ENCODE assay signal across 30 cellular contexts in genomic region chr2:219466816-219467735, GRCh38. TPM values are rescaled to one million over a fixed set of nuclear protein-coding genes. Genes with fewer than 3 reads are reported as not detected.
DNase-seq lines count a peak whose midpoint lies in the region; ATAC-seq and TF ChIP-seq lines count a peak whose summit lies in the region.
"Had no signal": no experiment of that assay in that cellular context is flagged by ENCODE, and none has a peak within 500 bp of the region (broad histone marks: within the 10 kb centered on the region; RNA-seq: fewer than 3 reads in every experiment).

No MANE protein-coding gene starts in this region.

- H3K27ac ChIP-seq in BLaER1, result no peak overlapping the region; the same call in 1 of the 2 replicates
- peak overlapping the region; percentile 94 to 99 (median 96) for H3K27ac ChIP-seq in esophagus muscularis mucosa (replicated peaks in 1 of 4)
- H3K27ac ChIP-seq in rectal smooth muscle tissue (ENCODE audit: low read depth, low read length), result peak overlapping the region; percentile 77
- H3K27ac ChIP-seq in smooth muscle cell (ENCODE audit: low read depth), result no peak overlapping the region
- H3K27ac ChIP-seq: lower lobe of right lung, testis had no signal

- no peaks in the 10 kb centered on the region for H4K20me1 ChIP-seq in BLaER1
- no peaks in the 10 kb centered on the region for H4K20me1 ChIP-seq in smooth muscle cell (ENCODE audit: low read depth)

- intact Hi-C loops in esophagus muscularis mucosa (cut with DNase I), result no loop called here

- H3K4me2 ChIP-seq in BLaER1 (0 out of 2 replicates have a peak overlapping the region, but pooled peaks have one; percentile 7), smooth muscle cell (no peak overlapping the region)

- no peaks in the 10 kb centered on the region for H3K9me3 Mint-ChIP-seq in WTC11
- no peaks in the 10 kb centered on the region for H3K9me3 Mint-ChIP-seq in activated T-cell treated with anti-CD3 and anti-CD28 coated beads, Interleukin-2, amount 50 U/mL, for 72 hours
- H3K9me3 Mint-ChIP-seq: activated CD4-positive, alpha-beta memory T cell treated with anti-CD3 and anti-CD28 coated beads for 36 hours; naive thymus-derived CD8-positive, alpha-beta T cell had no signal

- no peak for TF ChIP-seq EP300 in esophagus muscularis mucosa (IDR thresholded peaks at IDR 0.05)

- H3K9me3 ChIP-seq in BLaER1 (no peaks in the 10 kb centered on the region), esophagus muscularis mucosa (no peaks in the 10 kb centered on the region), smooth muscle cell (replicated peaks; ENCODE audit: low read depth) (no peaks in the 10 kb centered on the region)
- H3K9me3 ChIP-seq: lower lobe of right lung, testis had no signal

- no peak overlapping the region for H3K4me3 ChIP-seq in BLaER1
- no peak overlapping the region for H3K4me3 ChIP-seq in esophagus muscularis mucosa
- no peak overlapping the region for H3K4me3 ChIP-seq in rectal smooth muscle tissue (ENCODE audit: low read length)
- no peak overlapping the region for H3K4me3 ChIP-seq in smooth muscle cell
- H3K4me3 ChIP-seq: lower lobe of right lung, skin epidermis, testis had no signal

- peak overlapping the region; percentile 87 for H3K27ac Mint-ChIP-seq in WTC11
- no peak overlapping the region for H3K27ac Mint-ChIP-seq in activated T-cell treated with anti-CD3 and anti-CD28 coated beads, Interleukin-2, amount 50 U/mL, for 72 hours
- H3K27ac Mint-ChIP-seq: activated CD4-positive, alpha-beta memory T cell treated with anti-CD3 and anti-CD28 coated beads for 36 hours had no signal

- H3K27me3 ChIP-seq in BLaER1 (no peaks in the 10 kb centered on the region), esophagus muscularis mucosa (no peaks in the 10 kb centered on the region), rectal smooth muscle tissue (ENCODE audit: control insufficient read depth, insufficient read depth, low read length) (no peaks in the 10 kb centered on the region), smooth muscle cell (ENCODE audit: low read depth) (no peaks in the 10 kb centered on the region)
- H3K27me3 ChIP-seq: testis had no signal

- H2AFZ ChIP-seq in smooth muscle cell (ENCODE audit: low read depth), result no peak overlapping the region

- no peak overlapping the region for H3K4me3 Mint-ChIP-seq in WTC11
- H3K4me3 Mint-ChIP-seq in activated T-cell treated with anti-CD3 and anti-CD28 coated beads, Interleukin-2, amount 50 U/mL, for 72 hours, result no peak overlapping the region
- H3K4me3 Mint-ChIP-seq: activated CD4-positive, alpha-beta memory T cell treated with anti-CD3 and anti-CD28 coated beads for 36 hours; naive thymus-derived CD8-positive, alpha-beta T cell had no signal

- no peak for ATAC-seq in WTC11
- no peak for ATAC-seq in activated T-cell treated with anti-CD3 and anti-CD28 coated beads, Interleukin-2, amount 50 U/mL, for 72 hours (replicated peaks in 1 of 2)
- ATAC-seq: HepG2; lower lobe of right lung; naive thymus-derived CD8-positive, alpha-beta T cell had no signal

- no peak for DNase-seq in WTC11 (ENCODE audit: low spot score)
- no peak for DNase-seq in esophagus muscularis mucosa (ENCODE audit: extremely low spot score)
- DNase-seq in NCI-H1436 treated with DMSO at 0.1 percent for 48 hours (lab: John Stamatoyannopoulos, UW), result no peak
- DNase-seq in smooth muscle cell (lab: John Stamatoyannopoulos, UW; ENCODE audit: unreplicated experiment), result no peak
- DNase-seq in activated T-cell treated with anti-CD3 and anti-CD28 coated beads, Interleukin-2, amount 50 U/mL, for 72 hours, result no peak
- DNase-seq: ACHN; activated CD4-positive, alpha-beta memory T cell treated with anti-CD3 and anti-CD28 coated beads for 36 hours; activated CD4-positive, alpha-beta T cell treated with anti-CD3 and anti-CD28 coated beads for 1 hour; activated naive CD4-positive, alpha-beta T cell treated with Interleukin-2 at 50 U/mL for 16 hours; COR-L47; DMS53; H7; lower lobe of right lung; naive thymus-derived CD8-positive, alpha-beta T cell; NCI-H1417; NCI-H2029 treated with DMSO at 0.1 percent for 48 hours; NCI-H2227 treated with DMSO at 0.1 percent for 48 hours; NCI-H526 treated with DMSO at 0.1 percent for 48 hours; NK-92 treated with Interleukin-12 subunit alpha and Interleukin-12 subunit beta, amount 100 ng/mL, for 24 hours; PC-3; SHP77 treated with DMSO at 0.1 percent for 48 hours; stimulated activated naive CD4-positive, alpha-beta T cell treated with Interleukin-2 at 50 U/mL for 16 hours; testis had no signal

- peaks cover 8% of the 10 kb centered on the region; the same call in 1 of the 2 replicates for H3K36me3 Mint-ChIP-seq in WTC11
- H3K36me3 Mint-ChIP-seq in activated T-cell treated with anti-CD3 and anti-CD28 coated beads, Interleukin-2, amount 50 U/mL, for 72 hours (ENCODE audit: insufficient read depth in 2 of 2), result no peaks in the 10 kb centered on the region
- H3K36me3 Mint-ChIP-seq: activated CD4-positive, alpha-beta memory T cell treated with anti-CD3 and anti-CD28 coated beads for 36 hours had no signal

- POLR2A ChIA-PET in WTC11 (lab: Charles Lee), result interaction anchor here (1.0 kb wide), 1 partner anchor 21 kb away, joined by 3 read pairs; no protein-coding TSS in a partner anchor

- TF ChIP-seq CTCF in WTC11 (IDR thresholded peaks at IDR 0.05), result no peak
- TF ChIP-seq CTCF in esophagus muscularis mucosa (IDR thresholded peaks at IDR 0.05), result no peak
- no peak for TF ChIP-seq CTCF in smooth muscle cell (IDR thresholded peaks at IDR 0.05; ENCODE audit: borderline replicate concordance, insufficient read depth, poor library complexity, severe bottlenecking)

- H3K79me2 ChIP-seq in smooth muscle cell (ENCODE audit: low read depth), result no peaks in the 10 kb centered on the region

- H3K4me1 ChIP-seq in BLaER1 (peaks cover 52% of the 10 kb centered on the region), esophagus muscularis mucosa (peaks cover 42 to 97% (median 92%) of the 10 kb centered on the region in 4 donors), rectal smooth muscle tissue (ENCODE audit: control insufficient read depth, insufficient read depth, low read length) (peaks cover 41% of the 10 kb centered on the region), smooth muscle cell (ENCODE audit: low read depth) (no peaks in the 10 kb centered on the region)
- H3K4me1 ChIP-seq: lower lobe of right lung had no signal

- peaks cover 31% of the 10 kb centered on the region; the same call in 1 of the 2 replicates for H3K36me3 ChIP-seq in BLaER1
- peaks cover 17 to 71% (median 44%) of the 10 kb centered on the region in 4 donors for H3K36me3 ChIP-seq in esophagus muscularis mucosa
- peaks cover 4% of the 10 kb centered on the region for H3K36me3 ChIP-seq in rectal smooth muscle tissue (ENCODE audit: control insufficient read depth, insufficient read depth, low read length)
- no peaks in the 10 kb centered on the region for H3K36me3 ChIP-seq in smooth muscle cell (ENCODE audit: low read depth)
- H3K36me3 ChIP-seq: lower lobe of right lung had no signal

- H3F3A ChIP-seq in smooth muscle cell (ENCODE audit: low read depth), result no peaks in the 10 kb centered on the region

- H3K9ac ChIP-seq in BLaER1 (no peak overlapping the region), rectal smooth muscle tissue (ENCODE audit: low read length) (no peak overlapping the region), smooth muscle cell (ENCODE audit: low read depth) (no peak overlapping the region)

- no peaks in the 10 kb centered on the region; the same call in 1 of the 2 replicates for H3K27me3 Mint-ChIP-seq in WTC11 (ENCODE audit: low read depth)
- H3K27me3 Mint-ChIP-seq in activated T-cell treated with anti-CD3 and anti-CD28 coated beads, Interleukin-2, amount 50 U/mL, for 72 hours (ENCODE audit: low read depth), result no peaks in the 10 kb centered on the region
- H3K27me3 Mint-ChIP-seq: activated CD4-positive, alpha-beta memory T cell treated with anti-CD3 and anti-CD28 coated beads for 36 hours had no signal

- H3K4me1 Mint-ChIP-seq in WTC11, result no peaks in the 10 kb centered on the region
- no peaks in the 10 kb centered on the region for H3K4me1 Mint-ChIP-seq in activated T-cell treated with anti-CD3 and anti-CD28 coated beads, Interleukin-2, amount 50 U/mL, for 72 hours (ENCODE audit: low read depth)

- CTCF ChIA-PET in WTC11 (lab: Charles Lee), result interaction anchor here (0.7 to 35.9 kb wide), 6 partner anchors 9 to 80 kb away, joined by 3 to 2316 read pairs (median 4); partner anchors contain the start of genes ASIC4, CHPF, DNPEP and TMEM198

- no peak for TF ChIP-seq POLR2A in esophagus muscularis mucosa (IDR thresholded peaks at IDR 0.05; ENCODE audit: low read depth)

- 55% methylated on average over 23 of the region's 28 CpGs for WGBS in esophagus muscularis mucosa
- 89% methylated on average over 28 of the region's 28 CpGs for WGBS in smooth muscle cell (ENCODE audit: low lambda C conversion rate)

TF ChIP-seq in WTC11, 78 proteins besides CTCF, POLR2A, EP300 and RAD21 (continues in another document):
- no peak for TF ChIP-seq CREB1 (CRISPR knock-in tag; IDR thresholded peaks at IDR 0.05)
- TF ChIP-seq NFYB (CRISPR knock-in tag; conservative IDR thresholded peaks at IDR 0.05; ENCODE audit: low read depth), result no peak

RNA-seq across cellular contexts. Expression of gene GMPPA, which starts 31.6 kb away (rescaled TPM):
- 44.2 to 51.9 TPM (median 49.5 TPM) in 3 replicates for total RNA-seq in WTC11 (2021)
- 10 to 100 TPM; 16.2 to 32.6 (median 19.9) TPM for total RNA-seq in esophagus muscularis mucosa
- total RNA-seq in smooth muscle cell, result 52.2 and 59.3 TPM in 2 replicates
- 77.8 and 81.7 TPM in 2 replicates for polyA plus RNA-seq in smooth muscle cell
- 10 to 100 TPM; 39.4 to 47.3 TPM for total RNA-seq in activated T-cell treated with anti-CD3 and anti-CD28 coated beads, Interleukin-2, amount 50 U/mL, for 72 hours

RNA-seq across cellular contexts. Expression of gene SPEG, which starts 32.4 kb away (rescaled TPM):
- total RNA-seq in WTC11 (2021) (55.3 to 62.7 TPM (median 57.8 TPM) in 3 replicates), esophagus muscularis mucosa (100 to 1,000 TPM; 115 to 251 (median 180) TPM), smooth muscle cell (14.9 and 38.8 TPM in 2 replicates)
- 37.8 and 40.5 TPM in 2 replicates for polyA plus RNA-seq in smooth muscle cell
- 1 to 10 TPM; 4.8 to 6.9 TPM for total RNA-seq in activated T-cell treated with anti-CD3 and anti-CD28 coated beads, Interleukin-2, amount 50 U/mL, for 72 hours

RNA-seq across cellular contexts. Expression of gene ASIC4, which starts 47.2 kb away (rescaled TPM):
- total RNA-seq in WTC11 (2021), result 0.79 to 1.0 TPM (median 0.80 TPM) in 3 replicates
- not detected for total RNA-seq in esophagus muscularis mucosa
- total RNA-seq in smooth muscle cell, result 0.49 TPM in 1 of 2 replicates, not detected in the other
- polyA plus RNA-seq in smooth muscle cell, result 0.32 and 1.7 TPM in 2 replicates
- total RNA-seq in activated T-cell treated with anti-CD3 and anti-CD28 coated beads, Interleukin-2, amount 50 U/mL, for 72 hours, result under 1 TPM; 0.19 to 0.30 TPM
- total RNA-seq: HepG2, kidney epithelial cell, pulmonary artery endothelial cell had no signal
- polyA plus RNA-seq: naive thymus-derived CD8-positive, alpha-beta T cell had no signal

RNA-seq across cellular contexts. Expression of gene DES, which starts 48.9 kb away (rescaled TPM):
- total RNA-seq in WTC11 (2021) (1.6 to 3.5 TPM (median 2.8 TPM) in 3 replicates), esophagus muscularis mucosa (over 10,000 TPM; 19,781 to 23,770 (median 22,752) TPM), smooth muscle cell (103 and 127 TPM in 2 replicates)
- 106 and 109 TPM in 2 replicates for polyA plus RNA-seq in smooth muscle cell
- total RNA-seq in activated T-cell treated with anti-CD3 and anti-CD28 coated beads, Interleukin-2, amount 50 U/mL, for 72 hours, result under 1 TPM in 1 of 2 donors, not detected in 1; 0.10 TPM
- total RNA-seq: activated CD4-positive, alpha-beta memory T cell treated with anti-CD3 and anti-CD28 coated beads for 36 hours; HepG2; naive thymus-derived CD8-positive, alpha-beta T cell; PC-3; pulmonary artery endothelial cell; T-helper 2 cell treated with Interferon-gamma antibody and Interleukin-4, amounts not matched to agents 100 ng/mL and 5 ng/mL, for 36 hours had no signal
- polyA plus RNA-seq: HepG2; naive thymus-derived CD8-positive, alpha-beta T cell had no signal

Comparison
In these comparisons a context has a peak if more than half of its experiments do, and no peak if none do; other contexts are left out.
1. H3K27ac ChIP-seq: peak in esophagus muscularis mucosa (4 of 4) and rectal smooth muscle tissue (single experiment); none in BLaER1 (single experiment) and smooth muscle cell (single experiment).